23 cellular contexts compared by ENCODE assay signal in genomic region chr7:6344278-6344677, GRCh38.
"Had no signal": no experiment of that assay in that cellular context is flagged by ENCODE, and none has a peak within 500 bp of the region (broad histone marks: within the 10 kb centered on the region; RNA-seq: fewer than 3 reads in every experiment).

No MANE protein-coding gene starts in this region.

- H3K27ac ChIP-seq: heart right ventricle, left lung, prostate gland, skin epidermis, spleen, testis, tibial artery had no signal

- H3K4me3 Mint-ChIP-seq: mesothelial cell of epicardium; nephron progenitor cell; stimulated activated memory B cell treated with anti-CD40 and anti-IgM and Interleukin-4, amounts not matched to agents 10 μg/mL and 1 μg/mL and 100 μg/mL, for 72 hours; type B pancreatic cell had no signal

- DNase-seq: dorsolateral prefrontal cortex; effector CD4-positive, alpha-beta T cell; heart right ventricle; hippocampal formation; left cardiac atrium; left lung; mesenchymal stem cell; mucosa of descending colon; naive B cell; nephron progenitor cell; nucleus accumbens; right cardiac atrium; spleen; stimulated activated CD4-positive, alpha-beta T cell treated with anti-CD3 and anti-CD28 coated beads, Interleukin-4, amount 100 ng/mL, for 4 hours; stimulated activated naive CD8-positive, alpha-beta T cell treated with anti-CD3 and anti-CD28 coated beads, Interleukin-15, Interleukin-2, amounts not matched to agents 100 U/mL and 50 U/mL, for 24 hours; substantia nigra; testis; tibial artery had no signal

- H3K9me3 ChIP-seq: heart right ventricle, left lung, mucosa of descending colon, prostate gland, spleen, testis, tibial artery had no signal

- H3K4me1 ChIP-seq: prostate gland, testis had no signal

- H3K27ac Mint-ChIP-seq: mesothelial cell of epicardium; nephron progenitor cell; stimulated activated memory B cell treated with anti-CD40 and anti-IgM and Interleukin-4, amounts not matched to agents 10 μg/mL and 1 μg/mL and 100 μg/mL, for 72 hours; type B pancreatic cell had no signal

- H3K36me3 Mint-ChIP-seq: naive B cell had no signal

- H3K27me3 ChIP-seq: dorsolateral prefrontal cortex, heart right ventricle, left lung, spleen, testis, tibial artery had no signal

- H3K27me3 Mint-ChIP-seq: naive B cell; stimulated activated memory B cell treated with anti-CD40 and anti-IgM and Interleukin-4, amounts not matched to agents 10 μg/mL and 1 μg/mL and 100 μg/mL, for 72 hours; type B pancreatic cell had no signal

- ATAC-seq: heart right ventricle; left cardiac atrium; left lung; mucosa of descending colon; right cardiac atrium; stimulated activated memory B cell treated with anti-CD40 and anti-IgM and Interleukin-4, amounts not matched to agents 10 μg/mL and 1 μg/mL and 100 μg/mL, for 72 hours; stimulated activated naive CD8-positive, alpha-beta T cell treated with anti-CD3 and anti-CD28 coated beads, Interleukin-15, Interleukin-2, amounts not matched to agents 100 U/mL and 50 U/mL, for 24 hours had no signal

- H3K4me1 Mint-ChIP-seq: nephron progenitor cell had no signal

- H3K4me3 ChIP-seq: dorsolateral prefrontal cortex, heart right ventricle, left lung, mucosa of descending colon, prostate gland, skin epidermis, spleen, testis, tibial artery had no signal

- H3K36me3 ChIP-seq: left lung, prostate gland had no signal

- H3K9me3 Mint-ChIP-seq: mesothelial cell of epicardium; nephron progenitor cell; stimulated activated memory B cell treated with anti-CD40 and anti-IgM and Interleukin-4, amounts not matched to agents 10 μg/mL and 1 μg/mL and 100 μg/mL, for 72 hours; type B pancreatic cell had no signal
